Comparison of ENCODE assay signal across 1 cellular context in genomic region chr19:17847538-17848366, GRCh38.
TF ChIP-seq lines count a peak whose summit lies in the region.

JAK3 (minus strand) TSS chr19:17847982; CDS start chr19:17844417, 3,565 bp downstream.

TF ChIP-seq in HepG2, 621 proteins besides CTCF, POLR2A, EP300 and RAD21 (continued from another document and continues in another):
- TF ChIP-seq U2AF1 (optimal IDR thresholded peaks at IDR 0.05; ENCODE audit: low read depth, low read length) = no peak
- TF ChIP-seq, protein P1, sequence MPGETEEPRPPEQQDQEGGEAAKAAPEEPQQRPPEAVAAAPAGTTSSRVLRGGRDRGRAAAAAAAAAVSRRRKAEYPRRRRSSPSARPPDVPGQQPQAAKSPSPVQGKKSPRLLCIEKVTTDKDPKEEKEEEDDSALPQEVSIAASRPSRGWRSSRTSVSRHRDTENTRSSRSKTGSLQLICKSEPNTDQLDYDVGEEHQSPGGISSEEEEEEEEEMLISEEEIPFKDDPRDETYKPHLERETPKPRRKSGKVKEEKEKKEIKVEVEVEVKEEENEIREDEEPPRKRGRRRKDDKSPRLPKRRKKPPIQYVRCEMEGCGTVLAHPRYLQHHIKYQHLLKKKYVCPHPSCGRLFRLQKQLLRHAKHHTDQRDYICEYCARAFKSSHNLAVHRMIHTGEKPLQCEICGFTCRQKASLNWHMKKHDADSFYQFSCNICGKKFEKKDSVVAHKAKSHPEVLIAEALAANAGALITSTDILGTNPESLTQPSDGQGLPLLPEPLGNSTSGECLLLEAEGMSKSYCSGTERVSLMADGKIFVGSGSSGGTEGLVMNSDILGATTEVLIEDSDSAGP (CRISPR knock-in tag; IDR thresholded peaks at IDR 0.05; ENCODE audit: borderline replicate concordance) = no peak
- no peak for TF ChIP-seq RAD51 (IDR thresholded peaks at IDR 0.05; ENCODE audit: borderline replicate concordance)
- TF ChIP-seq NR2F6 (IDR thresholded peaks at IDR 0.05) = no peak
- TF ChIP-seq NR2F6 (CRISPR knock-in tag; IDR thresholded peaks at IDR 0.05) = 0 out of 2 replicates have a peak, but pooled peaks have one; percentile 13
- TF ChIP-seq USF2 (IDR thresholded peaks at IDR 0.05; ENCODE audit: low read depth, low read length) = no peak
- TF ChIP-seq USF2 (CRISPR knock-in tag; IDR thresholded peaks at IDR 0.05; ENCODE audit: borderline replicate concordance) = peak; percentile 33; the same call in 1 of the 2 replicates
- no peak for TF ChIP-seq SMAD9 (CRISPR knock-in tag; IDR thresholded peaks at IDR 0.05)
- TF ChIP-seq NFATC3 (CRISPR knock-in tag; IDR thresholded peaks at IDR 0.05) = no peak
- no peak for TF ChIP-seq RBM22 (optimal IDR thresholded peaks at IDR 0.05; ENCODE audit: low read length)
- no peak for TF ChIP-seq IKZF1 (IDR thresholded peaks at IDR 0.05)
- no peak for TF ChIP-seq ZKSCAN1 (IDR thresholded peaks at IDR 0.05; ENCODE audit: low read length)
- TF ChIP-seq MTF1 (CRISPR knock-in tag; IDR thresholded peaks at IDR 0.05) = no peak
- TF ChIP-seq JUNB (CRISPR knock-in tag; IDR thresholded peaks at IDR 0.05; ENCODE audit: borderline replicate concordance) = no peak
- no peak for TF ChIP-seq ZNF468 (CRISPR knock-in tag; IDR thresholded peaks at IDR 0.05)
- TF ChIP-seq, protein P2, sequence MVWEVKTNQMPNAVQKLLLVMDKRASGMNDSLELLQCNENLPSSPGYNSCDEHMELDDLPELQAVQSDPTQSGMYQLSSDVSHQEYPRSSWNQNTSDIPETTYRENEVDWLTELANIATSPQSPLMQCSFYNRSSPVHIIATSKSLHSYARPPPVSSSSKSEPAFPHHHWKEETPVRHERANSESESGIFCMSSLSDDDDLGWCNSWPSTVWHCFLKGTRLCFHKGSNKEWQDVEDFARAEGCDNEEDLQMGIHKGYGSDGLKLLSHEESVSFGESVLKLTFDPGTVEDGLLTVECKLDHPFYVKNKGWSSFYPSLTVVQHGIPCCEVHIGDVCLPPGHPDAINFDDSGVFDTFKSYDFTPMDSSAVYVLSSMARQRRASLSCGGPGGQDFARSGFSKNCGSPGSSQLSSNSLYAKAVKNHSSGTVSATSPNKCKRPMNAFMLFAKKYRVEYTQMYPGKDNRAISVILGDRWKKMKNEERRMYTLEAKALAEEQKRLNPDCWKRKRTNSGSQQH (CRISPR knock-in tag; IDR thresholded peaks at IDR 0.05; ENCODE audit: low read depth) = no peak
- no peak for TF ChIP-seq ZNF121 (CRISPR knock-in tag; IDR thresholded peaks at IDR 0.05)
- no peak for TF ChIP-seq MIER2 (CRISPR knock-in tag; IDR thresholded peaks at IDR 0.05)
- TF ChIP-seq ZNF33B (CRISPR knock-in tag; IDR thresholded peaks at IDR 0.05) = no peak
- no peak for TF ChIP-seq ZNF557 (CRISPR knock-in tag; IDR thresholded peaks at IDR 0.05)
- TF ChIP-seq NFYB (CRISPR knock-in tag; IDR thresholded peaks at IDR 0.05) = no peak
- no peak for TF ChIP-seq RCOR2 (CRISPR knock-in tag; IDR thresholded peaks at IDR 0.05)
- 0 out of 2 replicates have a peak, but pooled peaks have one; percentile 37 for TF ChIP-seq ZNF543 (CRISPR knock-in tag; IDR thresholded peaks at IDR 0.05)
- no peak for TF ChIP-seq ZBTB33 (CRISPR knock-in tag; IDR thresholded peaks at IDR 0.05)
- peak; percentile 89 for TF ChIP-seq GABPB1 (CRISPR knock-in tag; IDR thresholded peaks at IDR 0.05)
- TF ChIP-seq MLLT10 (CRISPR knock-in tag; IDR thresholded peaks at IDR 0.05) = no peak
- TF ChIP-seq ZNF34 (CRISPR knock-in tag; IDR thresholded peaks at IDR 0.05; ENCODE audit: borderline replicate concordance) = no peak
- no peak for TF ChIP-seq ZFAT (CRISPR knock-in tag; conservative IDR thresholded peaks at IDR 0.05)
- no peak for TF ChIP-seq CREB3 (CRISPR knock-in tag; IDR thresholded peaks at IDR 0.05)
- no peak for TF ChIP-seq CHD2 (IDR thresholded peaks at IDR 0.05; ENCODE audit: low read depth, low read length)
- no peak for TF ChIP-seq MEF2D (CRISPR knock-in tag; IDR thresholded peaks at IDR 0.05)
- TF ChIP-seq ZNF333 (CRISPR knock-in tag; IDR thresholded peaks at IDR 0.05; ENCODE audit: borderline replicate concordance) = 0 out of 2 replicates have a peak, but pooled peaks have one; percentile 44
- no peak for TF ChIP-seq HCFC1 (IDR thresholded peaks at IDR 0.05; ENCODE audit: low read depth, low read length)
- TF ChIP-seq TP53 (CRISPR knock-in tag; conservative IDR thresholded peaks at IDR 0.05) = no peak
- TF ChIP-seq ZNF576 (CRISPR knock-in tag; IDR thresholded peaks at IDR 0.05) = no peak
- TF ChIP-seq ZNF3 (CRISPR knock-in tag; IDR thresholded peaks at IDR 0.05) = no peak
- peak; percentile 72; the same call in 1 of the 2 replicates for TF ChIP-seq THAP11 (CRISPR knock-in tag; IDR thresholded peaks at IDR 0.05)
- TF ChIP-seq ZNF326 (CRISPR knock-in tag; IDR thresholded peaks at IDR 0.05; ENCODE audit: borderline replicate concordance) = no peak
- no peak for TF ChIP-seq ZKSCAN5 (CRISPR knock-in tag; IDR thresholded peaks at IDR 0.05)
- TF ChIP-seq, protein P3, sequence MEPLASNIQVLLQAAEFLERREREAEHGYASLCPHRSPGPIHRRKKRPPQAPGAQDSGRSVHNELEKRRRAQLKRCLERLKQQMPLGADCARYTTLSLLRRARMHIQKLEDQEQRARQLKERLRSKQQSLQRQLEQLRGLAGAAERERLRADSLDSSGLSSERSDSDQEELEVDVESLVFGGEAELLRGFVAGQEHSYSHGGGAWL (CRISPR knock-in tag; IDR thresholded peaks at IDR 0.05) = no peak
- TF ChIP-seq ZFP36L1 (CRISPR knock-in tag; IDR thresholded peaks at IDR 0.05) = no peak
- TF ChIP-seq, protein P4, sequence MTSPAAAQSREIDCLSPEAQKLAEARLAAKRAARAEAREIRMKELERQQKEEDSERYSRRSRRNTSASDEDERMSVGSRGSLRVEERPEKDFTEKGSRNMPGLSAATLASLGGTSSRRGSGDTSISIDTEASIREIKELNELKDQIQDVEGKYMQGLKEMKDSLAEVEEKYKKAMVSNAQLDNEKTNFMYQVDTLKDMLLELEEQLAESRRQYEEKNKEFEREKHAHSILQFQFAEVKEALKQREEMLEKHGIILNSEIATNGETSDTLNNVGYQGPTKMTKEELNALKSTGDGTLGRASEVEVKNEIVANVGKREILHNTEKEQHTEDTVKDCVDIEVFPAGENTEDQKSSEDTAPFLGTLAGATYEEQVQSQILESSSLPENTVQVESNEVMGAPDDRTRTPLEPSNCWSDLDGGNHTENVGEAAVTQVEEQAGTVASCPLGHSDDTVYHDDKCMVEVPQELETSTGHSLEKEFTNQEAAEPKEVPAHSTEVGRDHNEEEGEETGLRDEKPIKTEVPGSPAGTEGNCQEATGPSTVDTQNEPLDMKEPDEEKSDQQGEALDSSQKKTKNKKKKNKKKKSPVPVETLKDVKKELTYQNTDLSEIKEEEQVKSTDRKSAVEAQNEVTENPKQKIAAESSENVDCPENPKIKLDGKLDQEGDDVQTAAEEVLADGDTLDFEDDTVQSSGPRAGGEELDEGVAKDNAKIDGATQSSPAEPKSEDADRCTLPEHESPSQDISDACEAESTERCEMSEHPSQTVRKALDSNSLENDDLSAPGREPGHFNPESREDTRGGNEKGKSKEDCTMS (CRISPR knock-in tag; conservative IDR thresholded peaks at IDR 0.05) = no peak
- peak; percentile 53; the same call in 1 of the 2 replicates for TF ChIP-seq ZFY (CRISPR knock-in tag; IDR thresholded peaks at IDR 0.05)
- no peak for TF ChIP-seq FUBP1 (CRISPR knock-in tag; IDR thresholded peaks at IDR 0.05; ENCODE audit: borderline replicate concordance)
- TF ChIP-seq KDM3A (CRISPR knock-in tag; IDR thresholded peaks at IDR 0.05; ENCODE audit: low read depth) = no peak
- no peak for TF ChIP-seq ZNF143 (CRISPR knock-in tag; IDR thresholded peaks at IDR 0.05)
- no peak for TF ChIP-seq ZNF782 (CRISPR knock-in tag; IDR thresholded peaks at IDR 0.05; ENCODE audit: borderline replicate concordance)
- TF ChIP-seq ZNF460 (CRISPR knock-in tag; IDR thresholded peaks at IDR 0.05; ENCODE audit: borderline replicate concordance) = no peak
- TF ChIP-seq HNRNPUL1 (IDR thresholded peaks at IDR 0.05; ENCODE audit: low read depth, low read length) = no peak
- no peak for TF ChIP-seq XRCC5 (optimal IDR thresholded peaks at IDR 0.05; ENCODE audit: low read length)
- TF ChIP-seq ZNF678 (CRISPR knock-in tag; IDR thresholded peaks at IDR 0.05) = no peak
- TF ChIP-seq ZNF607 (CRISPR knock-in tag; IDR thresholded peaks at IDR 0.05; ENCODE audit: borderline replicate concordance) = peak; percentile 67; the same call in 1 of the 2 replicates
- TF ChIP-seq FOSL1 (CRISPR knock-in tag; IDR thresholded peaks at IDR 0.05; ENCODE audit: borderline replicate concordance) = no peak
- TF ChIP-seq ZNF296 (CRISPR knock-in tag; conservative IDR thresholded peaks at IDR 0.05) = no peak
- TF ChIP-seq ZNF33A (CRISPR knock-in tag; IDR thresholded peaks at IDR 0.05; ENCODE audit: borderline replicate concordance) = no peak
- no peak for TF ChIP-seq E2F1 (CRISPR knock-in tag; IDR thresholded peaks at IDR 0.05)
- no peak for TF ChIP-seq SNRNP70 (IDR thresholded peaks at IDR 0.05; ENCODE audit: low read depth, low read length)
- no peak for TF ChIP-seq SRSF4 (IDR thresholded peaks at IDR 0.05; ENCODE audit: low read depth, low read length, poor library complexity, severe bottlenecking)
- TF ChIP-seq HOXA3 (CRISPR knock-in tag; IDR thresholded peaks at IDR 0.05) = 0 out of 2 replicates have a peak, but pooled peaks have one; percentile 36
- TF ChIP-seq ZSCAN12 (CRISPR knock-in tag; IDR thresholded peaks at IDR 0.05) = no peak
- no peak for TF ChIP-seq ZNF383 (CRISPR knock-in tag; IDR thresholded peaks at IDR 0.05; ENCODE audit: borderline replicate concordance)
